28 cellular contexts compared by ENCODE assay signal in the genomic region with DNA sequence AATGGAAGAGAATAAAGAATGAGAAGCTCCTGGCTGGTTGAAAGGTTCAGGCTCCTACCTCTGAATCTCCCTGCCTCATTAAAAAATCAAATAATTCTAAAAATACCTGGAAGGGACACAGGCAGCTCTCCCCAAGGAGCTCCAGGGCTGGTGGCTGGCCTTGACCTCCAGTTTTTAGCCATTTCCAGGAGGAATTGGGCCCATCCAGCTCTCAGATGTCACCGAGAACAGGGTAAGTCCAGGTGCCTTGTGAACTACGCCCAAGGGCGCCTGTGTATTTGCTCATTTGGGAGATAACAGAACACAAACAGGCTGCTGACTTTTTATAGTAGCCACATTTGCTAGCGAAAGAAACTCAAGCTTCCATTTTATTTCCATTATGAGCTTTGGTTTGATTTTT.
"Had no signal": no experiment of that assay in that cellular context is flagged by ENCODE, and none has a peak within 500 bp of the region (broad histone marks: within the 10 kb centered on the region; RNA-seq: fewer than 3 reads in every experiment).

No MANE protein-coding gene starts in this region.

- H3K9me3 ChIP-seq: suprapubic skin, testis, thoracic aorta, thyroid gland, tibial artery, transverse colon, upper lobe of left lung, upper lobe of right lung, uterus, vagina had no signal

- DNase-seq: stimulated activated CD4-positive, alpha-beta T cell treated with anti-CD3 and anti-CD28 coated beads, Interleukin-2, amount 100 ng/mL, for 48 hours; stimulated activated CD4-positive, alpha-beta T cell treated with anti-CD3 and anti-CD28 coated beads, Interleukin-4, amount 100 ng/mL, for 1 hour; stimulated activated CD4-positive, alpha-beta T cell treated with anti-CD3 and anti-CD28 coated beads, Interleukin-4, amount 100 ng/mL, for 24 hours; stimulated activated CD4-positive, alpha-beta T cell treated with anti-CD3 and anti-CD28 coated beads, Interleukin-4, amount 100 ng/mL, for 4 hours; stimulated activated CD8-positive, alpha-beta memory T cell treated with anti-CD3 and anti-CD28 coated beads, Interleukin-4, amount 100 ng/mL, for 48 hours; stimulated activated naive B cell treated with anti-CD40 and anti-IgM and Interleukin-4, amounts not matched to agents 10 μg/mL and 1 μg/mL and 100 μg/mL, for 72 hours; stimulated activated naive CD4-positive, alpha-beta T cell; stimulated activated naive CD4-positive, alpha-beta T cell treated with Interleukin-2 at 50 U/mL for 16 hours; stimulated activated naive CD8-positive, alpha-beta T cell treated with anti-CD3 and anti-CD28 coated beads, Interleukin-15, amount 100 ng/mL, for 72 hours; stimulated activated naive CD8-positive, alpha-beta T cell treated with anti-CD3 and anti-CD28 coated beads, Interleukin-15, Interleukin-2, amounts not matched to agents 100 U/mL and 50 U/mL, for 24 hours; stomach; substantia nigra; testis; thyroid gland; tibial artery; transverse colon; trophoblast cell; upper lobe of left lung; upper lobe of right lung; uterus had no signal

- H3K4me1 Mint-ChIP-seq: stimulated activated effector memory CD8-positive, alpha-beta T cell treated with anti-CD3 and anti-CD28 coated beads, Interleukin-12 subunit alpha, Interleukin-12 subunit beta, amount 100 ng/mL, for 72 hours; stimulated activated memory B cell treated with anti-CD40 and anti-IgM and Interleukin-4, amounts not matched to agents 10 μg/mL and 1 μg/mL and 100 μg/mL, for 72 hours; stimulated activated naive B cell treated with anti-CD40 and anti-IgM and Interleukin-4, amounts not matched to agents 10 μg/mL and 1 μg/mL and 100 μg/mL, for 72 hours; stimulated activated naive CD8-positive, alpha-beta T cell treated with anti-CD3 and anti-CD28 coated beads, Interleukin-15, amount 100 ng/mL, for 72 hours had no signal

- H3K27me3 ChIP-seq: testis, thyroid gland, tibial nerve, upper lobe of left lung, uterus, vagina had no signal

- ATAC-seq: stimulated activated effector memory CD8-positive, alpha-beta T cell treated with anti-CD3 and anti-CD28 coated beads, Interleukin-12 subunit alpha, Interleukin-12 subunit beta, amount 100 ng/mL, for 72 hours; stimulated activated memory B cell treated with anti-CD40 and anti-IgM and Interleukin-4, amounts not matched to agents 10 μg/mL and 1 μg/mL and 100 μg/mL, for 72 hours; stimulated activated naive B cell treated with anti-CD40 and anti-IgM and Interleukin-4, amounts not matched to agents 10 μg/mL and 1 μg/mL and 100 μg/mL, for 72 hours; stimulated activated naive CD8-positive, alpha-beta T cell treated with anti-CD3 and anti-CD28 coated beads, Interleukin-15, amount 100 ng/mL, for 72 hours; stimulated activated naive CD8-positive, alpha-beta T cell treated with anti-CD3 and anti-CD28 coated beads, Interleukin-15, Interleukin-2, amounts not matched to agents 100 U/mL and 50 U/mL, for 24 hours; upper lobe of right lung had no signal

- H3K36me3 Mint-ChIP-seq: stimulated activated effector memory CD8-positive, alpha-beta T cell treated with anti-CD3 and anti-CD28 coated beads, Interleukin-12 subunit alpha, Interleukin-12 subunit beta, amount 100 ng/mL, for 72 hours; stimulated activated memory B cell treated with anti-CD40 and anti-IgM and Interleukin-4, amounts not matched to agents 10 μg/mL and 1 μg/mL and 100 μg/mL, for 72 hours; stimulated activated naive B cell treated with anti-CD40 and anti-IgM and Interleukin-4, amounts not matched to agents 10 μg/mL and 1 μg/mL and 100 μg/mL, for 72 hours; type B pancreatic cell had no signal

- H3K4me3 Mint-ChIP-seq: stimulated activated effector memory CD8-positive, alpha-beta T cell treated with anti-CD3 and anti-CD28 coated beads, Interleukin-12 subunit alpha, Interleukin-12 subunit beta, amount 100 ng/mL, for 72 hours; stimulated activated memory B cell treated with anti-CD40 and anti-IgM and Interleukin-4, amounts not matched to agents 10 μg/mL and 1 μg/mL and 100 μg/mL, for 72 hours; stimulated activated naive B cell treated with anti-CD40 and anti-IgM and Interleukin-4, amounts not matched to agents 10 μg/mL and 1 μg/mL and 100 μg/mL, for 72 hours; stimulated activated naive CD8-positive, alpha-beta T cell treated with anti-CD3 and anti-CD28 coated beads, Interleukin-15, amount 100 ng/mL, for 72 hours; stimulated activated naive CD8-positive, alpha-beta T cell treated with anti-CD3 and anti-CD28 coated beads, Interleukin-15, Interleukin-2, amounts not matched to agents 100 ng/mL and 50 ng/mL, for 24 hours; type B pancreatic cell had no signal

- H3K27ac Mint-ChIP-seq: stimulated activated effector memory CD8-positive, alpha-beta T cell treated with anti-CD3 and anti-CD28 coated beads, Interleukin-12 subunit alpha, Interleukin-12 subunit beta, amount 100 ng/mL, for 72 hours; stimulated activated memory B cell treated with anti-CD40 and anti-IgM and Interleukin-4, amounts not matched to agents 10 μg/mL and 1 μg/mL and 100 μg/mL, for 72 hours; stimulated activated naive B cell treated with anti-CD40 and anti-IgM and Interleukin-4, amounts not matched to agents 10 μg/mL and 1 μg/mL and 100 μg/mL, for 72 hours; stimulated activated naive CD8-positive, alpha-beta T cell treated with anti-CD3 and anti-CD28 coated beads, Interleukin-15, amount 100 ng/mL, for 72 hours; stimulated activated naive CD8-positive, alpha-beta T cell treated with anti-CD3 and anti-CD28 coated beads, Interleukin-15, Interleukin-2, amounts not matched to agents 100 ng/mL and 50 ng/mL, for 24 hours; type B pancreatic cell had no signal

- H3K36me3 ChIP-seq: stomach, suprapubic skin, thoracic aorta, thyroid gland, tibial artery, tibial nerve, transverse colon, upper lobe of left lung, upper lobe of right lung, uterus, vagina had no signal

- H3K9me3 Mint-ChIP-seq: stimulated activated effector memory CD8-positive, alpha-beta T cell treated with anti-CD3 and anti-CD28 coated beads, Interleukin-12 subunit alpha, Interleukin-12 subunit beta, amount 100 ng/mL, for 72 hours; stimulated activated memory B cell treated with anti-CD40 and anti-IgM and Interleukin-4, amounts not matched to agents 10 μg/mL and 1 μg/mL and 100 μg/mL, for 72 hours; stimulated activated naive B cell treated with anti-CD40 and anti-IgM and Interleukin-4, amounts not matched to agents 10 μg/mL and 1 μg/mL and 100 μg/mL, for 72 hours; stimulated activated naive CD8-positive, alpha-beta T cell treated with anti-CD3 and anti-CD28 coated beads, Interleukin-15, amount 100 ng/mL, for 72 hours; stimulated activated naive CD8-positive, alpha-beta T cell treated with anti-CD3 and anti-CD28 coated beads, Interleukin-15, Interleukin-2, amounts not matched to agents 100 ng/mL and 50 ng/mL, for 24 hours had no signal

- H3K4me1 ChIP-seq: stomach, suprapubic skin, testis, thyroid gland, tibial artery, tibial nerve, transverse colon, upper lobe of left lung, upper lobe of right lung, uterus, vagina had no signal

- H3K27ac ChIP-seq: stomach, suprapubic skin, testis, thoracic aorta, thyroid gland, tibial artery, tibial nerve, transverse colon, upper lobe of left lung, upper lobe of right lung, uterus, vagina had no signal

- H3K4me3 ChIP-seq: stomach, suprapubic skin, testis, thoracic aorta, thyroid gland, tibial artery, tibial nerve, transverse colon, upper lobe of left lung, upper lobe of right lung, uterus, vagina had no signal
